ENCODE assay signal across 27 cellular contexts in genomic region chr2:134623046-134623445, GRCh38.
"Had no signal": no experiment of that assay in that cellular context is flagged by ENCODE, and none has a peak within 500 bp of the region (broad histone marks: within the 10 kb centered on the region; RNA-seq: fewer than 3 reads in every experiment).

No MANE protein-coding gene starts in this region.

- H3K4me1 ChIP-seq: pancreas, prostate gland, stomach, suprapubic skin, tibial artery, upper lobe of right lung had no signal

- H3K36me3 ChIP-seq: pancreas, prostate gland, stomach, suprapubic skin, tibial artery, upper lobe of right lung, WERI-Rb-1 had no signal

- FAIRE-seq: keratinocyte, pancreas had no signal

- DNase-seq: activated CD4-positive, alpha-beta T cell treated with anti-CD3 and anti-CD28 coated beads, Interleukin-2, amount 10 ng/mL, durations not matched to agents 24 days and 14 days; activated CD4-positive, CD25-positive, alpha-beta regulatory T cell treated with anti-CD3 and anti-CD28 coated beads, Interleukin-2, amount 50 U/mL, for 72 hours; activated gamma-delta T cell treated with Interleukin-2 at 50 U/mL for 16 hours; activated naive CD4-positive, alpha-beta T cell treated with anti-CD3 and anti-CD28 coated beads, Interleukin-2, amount 50 U/mL, for 16 hours; activated T-cell treated with anti-CD3 and anti-CD28 coated beads, Interleukin-2, amount 50 U/mL, for 4 hours; amygdala; endodermal cell; foreskin fibroblast; head of caudate nucleus; hippocampal formation; left cardiac atrium; left ventricle myocardium superior; naive B cell; nucleus accumbens; pancreas; retina; stimulated activated CD4-positive, alpha-beta T cell treated with anti-CD3 and anti-CD28 coated beads, Interleukin-12 subunit alpha, Interleukin-12 subunit beta, amount 100 ng/mL, for 4 hours; stomach; tibial artery; upper lobe of right lung; WERI-Rb-1 had no signal

- ATAC-seq: esophagus mucosa, left cardiac atrium, left ventricle myocardium superior, pancreas, sciatic nerve had no signal

- H3K9me3 ChIP-seq: pancreas, prostate gland, upper lobe of right lung had no signal

- H3K4me3 ChIP-seq: pancreas, prostate gland, skin epidermis, stomach, suprapubic skin, tibial artery, upper lobe of right lung had no signal
